ENCODE assay signal across 14 cellular contexts in the genomic region with DNA sequence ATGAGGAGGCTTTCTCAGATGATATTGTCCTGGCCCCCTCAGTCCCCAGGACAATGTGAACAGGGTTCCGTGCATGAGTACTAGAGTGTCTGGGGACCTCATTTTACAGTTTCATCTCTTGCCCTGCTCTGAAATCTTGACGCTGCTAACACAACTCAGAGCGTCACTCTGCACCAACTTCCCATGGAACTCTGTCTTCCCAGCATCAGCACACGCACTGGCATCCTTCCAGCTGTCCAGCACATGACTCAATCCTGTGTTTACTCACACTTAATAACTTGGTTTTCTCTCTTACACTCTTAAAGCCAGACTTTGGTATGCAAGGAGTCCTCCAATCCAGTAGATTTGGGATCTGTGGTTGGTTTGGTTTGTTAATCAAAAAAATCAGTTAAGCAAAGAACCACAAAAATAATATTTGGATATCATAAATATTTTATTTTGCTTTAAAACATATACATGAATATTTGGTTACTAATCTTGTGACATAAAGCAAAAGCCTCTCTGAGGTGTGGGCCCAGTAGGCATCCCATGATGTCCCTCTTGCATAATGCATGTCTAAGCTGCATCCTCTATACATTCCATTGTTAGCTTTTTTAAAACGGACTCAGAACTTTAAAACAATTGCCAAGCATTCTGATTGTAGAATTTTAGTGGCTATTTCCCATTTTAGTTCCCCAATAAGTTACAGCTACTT.
DNase-seq lines count a peak whose midpoint lies in the region; TF ChIP-seq lines count a peak whose summit lies in the region.
"Had no signal": no experiment of that assay in that cellular context is flagged by ENCODE, and none has a peak within 500 bp of the region (broad histone marks: within the 10 kb centered on the region; RNA-seq: fewer than 3 reads in every experiment).

No MANE protein-coding gene starts in this region.

- H2AFZ ChIP-seq in mammary epithelial cell (ENCODE audit: low read depth, low read length) (no peak overlapping the region), mesenchymal stem cell (ENCODE audit: low read depth, low read length) (no peak overlapping the region)

- TF ChIP-seq EP300 in esophagus muscularis mucosa (IDR thresholded peaks at IDR 0.05) = no peak

- CTCF ChIA-PET in MCF 10A (lab: Yijun Ruan, JAX) (no interaction called here), mammary epithelial cell (lab: Charles Lee; ENCODE audit: low non-redundant PET) (no interaction called here)
- CTCF ChIA-PET in CD8-positive, alpha-beta memory T cell (lab: Charles Lee) = no interaction called here

- H3K4me1 Mint-ChIP-seq in MCF 10A (ENCODE audit: insufficient read depth, unreplicated experiment) = peaks cover 6% of the 10 kb centered on the region
- no peaks in the 10 kb centered on the region for H3K4me1 Mint-ChIP-seq in CD8-positive, alpha-beta memory T cell
- H3K4me1 Mint-ChIP-seq: naive B cell had no signal

- H3K4me3 ChIP-seq in mammary epithelial cell (replicated peaks in 1 of 3; ENCODE audit: insufficient read depth in 1 of 3, low read depth in 2 of 3, low read length in 3 of 3) = no peak overlapping the region
- no peak overlapping the region for H3K4me3 ChIP-seq in esophagus muscularis mucosa
- H3K4me3 ChIP-seq in mesenchymal stem cell (ENCODE audit: insufficient read depth in 1 of 2, low read depth in 1 of 2, low read length in 2 of 2) = no peak overlapping the region
- no peak overlapping the region for H3K4me3 ChIP-seq in CD8-positive, alpha-beta memory T cell (ENCODE audit: low read length)
- H3K4me3 ChIP-seq: esophagus squamous epithelium had no signal

- H3K9me3 ChIP-seq in mammary epithelial cell (replicated peaks; ENCODE audit: insufficient read depth, low read length) (peaks cover 14% of the 10 kb centered on the region), esophagus muscularis mucosa (no peaks in the 10 kb centered on the region), mesenchymal stem cell (ENCODE audit: control insufficient read depth, low read length) (no peaks in the 10 kb centered on the region)
- H3K9me3 ChIP-seq in CD8-positive, alpha-beta memory T cell (ENCODE audit: low read length) = no peaks in the 10 kb centered on the region
- H3K9me3 ChIP-seq: esophagus squamous epithelium had no signal

- H2BK5ac ChIP-seq in mesenchymal stem cell (ENCODE audit: low read depth, low read length, poor library complexity, severe bottlenecking) = no peak overlapping the region

- no peaks in the 10 kb centered on the region for H3K9me3 Mint-ChIP-seq in MCF 10A (ENCODE audit: unreplicated experiment)
- peaks cover 0 to 6% (median 0%) of the 10 kb centered on the region in 5 donors for H3K9me3 Mint-ChIP-seq in CD8-positive, alpha-beta memory T cell
- H3K9me3 Mint-ChIP-seq: activated CD8-positive, alpha-beta T cell treated with anti-CD3 and anti-CD28 coated beads for 36 hours had no signal

- H3K9ac ChIP-seq in mammary epithelial cell (ENCODE audit: insufficient read depth, low read length) (no peak overlapping the region), mesenchymal stem cell (ENCODE audit: low read length) (peak overlapping the region; percentile 28)

- H3K4me1 ChIP-seq in mammary epithelial cell (ENCODE audit: insufficient read depth, low read length) (no peaks in the 10 kb centered on the region), esophagus muscularis mucosa (peaks cover 5 to 13% (median 7%) of the 10 kb centered on the region in 4 donors), mesenchymal stem cell (ENCODE audit: control insufficient read depth, insufficient read depth, low read depth, low read length) (peaks cover 2% of the 10 kb centered on the region)
- H3K4me1 ChIP-seq in CD8-positive, alpha-beta memory T cell (ENCODE audit: insufficient read depth, low read length) = no peaks in the 10 kb centered on the region

- H2BK15ac ChIP-seq in mesenchymal stem cell (ENCODE audit: low read depth, poor library complexity, severe bottlenecking) = no peak overlapping the region

- H3K14ac ChIP-seq in mesenchymal stem cell (ENCODE audit: low read length in 2 of 2) = no peak overlapping the region

- no peak overlapping the region for H4K91ac ChIP-seq in mesenchymal stem cell (ENCODE audit: low read length)

- H3K4ac ChIP-seq in mesenchymal stem cell (ENCODE audit: low read depth in 1 of 2, low read length in 2 of 2) = no peak overlapping the region

- H3K27me3 ChIP-seq in mammary epithelial cell (ENCODE audit: insufficient read depth, low read length) (no peaks in the 10 kb centered on the region), esophagus muscularis mucosa (no peaks in the 10 kb centered on the region), mesenchymal stem cell (ENCODE audit: control insufficient read depth in 1 of 2, insufficient read depth in 1 of 2, low read length in 2 of 2) (peaks cover 0 to 19% of the 10 kb centered on the region in 2 experiments)
- H3K27me3 ChIP-seq in CD8-positive, alpha-beta memory T cell (ENCODE audit: insufficient read depth, low read length, poor library complexity, severe bottlenecking) = no peaks in the 10 kb centered on the region
- H3K27me3 ChIP-seq: esophagus squamous epithelium had no signal

- no peak overlapping the region for H3K18ac ChIP-seq in mesenchymal stem cell (ENCODE audit: low read depth in 1 of 2, low read length in 2 of 2)

- H3K79me2 ChIP-seq in mammary epithelial cell (ENCODE audit: insufficient read depth, low read length) = no peaks in the 10 kb centered on the region

- peak; percentile 63 for DNase-seq in MCF 10A (ENCODE audit: unreplicated experiment)
- no peak for DNase-seq in mammary epithelial cell
- DNase-seq in esophagus muscularis mucosa (ENCODE audit: extremely low spot score) = peak; percentile 92
- DNase-seq in mesenchymal stem cell = peak; percentile 87
- DNase-seq in CD8-positive, alpha-beta memory T cell = no peak
- DNase-seq in head of caudate nucleus = no peak
- DNase-seq in NCI-H1092 treated with DMSO at 0.1 percent for 48 hours (lab: John Stamatoyannopoulos, UW) = no peak
- no peak for DNase-seq in DMS153 (lab: John Stamatoyannopoulos, UW)
- DNase-seq: activated CD8-positive, alpha-beta T cell treated with anti-CD3 and anti-CD28 coated beads for 36 hours; amygdala; esophagus squamous epithelium; KBM-7; naive B cell had no signal

- intact Hi-C loops in MCF 10A (cut with micrococcal nuclease) = no loop called here
- intact Hi-C loops in mammary epithelial cell (cut with micrococcal nuclease) = no loop called here
- intact Hi-C loops in esophagus muscularis mucosa (cut with DNase I) = no loop called here
- intact Hi-C loops in head of caudate nucleus (cut with DNase I) = no loop called here

- TF ChIP-seq POLR2A in esophagus muscularis mucosa (IDR thresholded peaks at IDR 0.05; ENCODE audit: low read depth) = no peak

- POLR2A ChIA-PET in MCF 10A (lab: Yijun Ruan, JAX) = no interaction called here
- POLR2A ChIA-PET in CD8-positive, alpha-beta memory T cell (lab: Charles Lee) = no interaction called here

- no peaks in the 10 kb centered on the region for H3K36me3 ChIP-seq in mammary epithelial cell (ENCODE audit: insufficient read depth, low read length)
- no peaks in the 10 kb centered on the region for H3K36me3 ChIP-seq in esophagus muscularis mucosa
- no peaks in the 10 kb centered on the region for H3K36me3 ChIP-seq in mesenchymal stem cell (ENCODE audit: control insufficient read depth in 1 of 2, insufficient read depth in 2 of 2, low read depth in 1 of 2, low read length in 2 of 2)
- no peaks in the 10 kb centered on the region for H3K36me3 ChIP-seq in CD8-positive, alpha-beta memory T cell (ENCODE audit: insufficient read depth, low read length)
- H3K36me3 ChIP-seq: esophagus squamous epithelium had no signal

- H2BK120ac ChIP-seq in mesenchymal stem cell (ENCODE audit: low read depth, low read length) = no peak overlapping the region

- in situ Hi-C loops in mammary epithelial cell (cut with MboI; ENCODE audit: low sequenced_read_pairs in 2 of 2) = no loop called here

- H3K4me2 ChIP-seq in mammary epithelial cell (ENCODE audit: insufficient read depth, low read depth, low read length) (no peak overlapping the region), mesenchymal stem cell (ENCODE audit: low read length, poor library complexity, severe bottlenecking) (no peak overlapping the region)

- no peaks in the 10 kb centered on the region for H3K36me3 Mint-ChIP-seq in MCF 10A (ENCODE audit: insufficient read depth, unreplicated experiment)
- H3K36me3 Mint-ChIP-seq in CD8-positive, alpha-beta memory T cell = no peaks in the 10 kb centered on the region
- H3K36me3 Mint-ChIP-seq: naive B cell had no signal

- H3K23ac ChIP-seq in mesenchymal stem cell (ENCODE audit: low read length in 2 of 2) = no peak overlapping the region

- peaks cover 46% of the 10 kb centered on the region for H3K27me3 Mint-ChIP-seq in MCF 10A (ENCODE audit: insufficient read depth, unreplicated experiment)
- H3K27me3 Mint-ChIP-seq in CD8-positive, alpha-beta memory T cell = peaks cover 11 to 14% of the 10 kb centered on the region in 2 donors

- no peak overlapping the region for H3K27ac Mint-ChIP-seq in MCF 10A (ENCODE audit: low read depth, unreplicated experiment)
- no peak overlapping the region for H3K27ac Mint-ChIP-seq in CD8-positive, alpha-beta memory T cell
- H3K27ac Mint-ChIP-seq: activated CD8-positive, alpha-beta T cell treated with anti-CD3 and anti-CD28 coated beads for 36 hours had no signal

- no peak overlapping the region for H2BK12ac ChIP-seq in mesenchymal stem cell (ENCODE audit: low read length in 2 of 2)

- dilution Hi-C loops in mammary epithelial cell (cut with HindIII; ENCODE audit: low sequenced_read_pairs) = no loop called here

- H3K4me3 Mint-ChIP-seq in MCF 10A (ENCODE audit: unreplicated experiment) = no peak overlapping the region
- H3K4me3 Mint-ChIP-seq in CD8-positive, alpha-beta memory T cell = no peak overlapping the region
- H3K4me3 Mint-ChIP-seq: activated CD8-positive, alpha-beta T cell treated with anti-CD3 and anti-CD28 coated beads for 36 hours; naive B cell had no signal

- H4K8ac ChIP-seq in mesenchymal stem cell (ENCODE audit: low read length) = no peak overlapping the region

- H3K27ac ChIP-seq in mammary epithelial cell (ENCODE audit: insufficient read depth, low read depth, low read length) (no peak overlapping the region), esophagus muscularis mucosa (replicated peaks in 1 of 4) (no peak overlapping the region), mesenchymal stem cell (ENCODE audit: low read length, poor library complexity, severe bottlenecking) (no peak overlapping the region)
- H3K27ac ChIP-seq in CD8-positive, alpha-beta memory T cell (ENCODE audit: low read depth, low read length) = no peak overlapping the region
- H3K27ac ChIP-seq: 22Rv1, esophagus squamous epithelium had no signal

- TF ChIP-seq CTCF in MCF 10A (IDR thresholded peaks at IDR 0.05; ENCODE audit: unreplicated experiment) = no peak
- TF ChIP-seq CTCF in mammary epithelial cell (conservative IDR thresholded peaks at IDR 0.05 in 1 of 2, IDR thresholded peaks at IDR 0.05 in 1 of 2; ENCODE audit: extremely low read depth in 1 of 2, insufficient read depth in 1 of 2, low read depth in 1 of 2, low read length in 2 of 2) = no peak
- TF ChIP-seq CTCF in esophagus muscularis mucosa (IDR thresholded peaks at IDR 0.05) = no peak

- H2AK5ac ChIP-seq in mesenchymal stem cell (ENCODE audit: low read length, severe bottlenecking) = no peak overlapping the region

- BruUV-seq in MCF 10A (replicated peaks; lab: Mats Ljungman, UMichigan) (no TSS peak), mammary epithelial cell (replicated peaks; lab: Mats Ljungman, UMichigan) (no TSS peak)

- no peaks in the 10 kb centered on the region for H4K20me1 ChIP-seq in mammary epithelial cell (ENCODE audit: insufficient read depth, low read length)

- 49% methylated on average over 5 of the region's 5 CpGs for WGBS in mammary epithelial cell (ENCODE audit: low coverage, missing lambda C conversion rate)
- 41% methylated on average over 5 of the region's 5 CpGs for WGBS in esophagus muscularis mucosa
- 47% methylated on average over 4 of the region's 5 CpGs for WGBS in mesenchymal stem cell

- no peaks in the 10 kb centered on the region for H3K79me1 ChIP-seq in mesenchymal stem cell (replicated peaks; ENCODE audit: low read length, poor library complexity, severe bottlenecking)

Comparison
In these comparisons a context has a peak if more than half of its experiments do, and no peak if none do; other contexts are left out.
1. DNase-seq: peak in MCF 10A (single experiment), esophagus muscularis mucosa (single experiment) and mesenchymal stem cell (single experiment); none in mammary epithelial cell (single experiment), CD8-positive, alpha-beta memory T cell (0 of 5), head of caudate nucleus (0 of 42), NCI-H1092 treated with DMSO at 0.1 percent for 48 hours (single experiment) and DMS153 (single experiment).